ENCODE assay signal across 14 cellular contexts in genomic region chr4:81060587-81061339, GRCh38. TPM values are rescaled to one million over a fixed set of nuclear protein-coding genes. Genes with fewer than 3 reads are reported as not detected.
DNase-seq lines count a peak whose midpoint lies in the region; ATAC-seq, FAIRE-seq and TF ChIP-seq lines count a peak whose summit lies in the region.
"Had no signal": no experiment of that assay in that cellular context is flagged by ENCODE, and none has a peak within 500 bp of the region (broad histone marks: within the 10 kb centered on the region; RNA-seq: fewer than 3 reads in every experiment).

No MANE protein-coding gene starts in this region.

- no peak for FAIRE-seq in GM12891 (lab: Jason Lieb, UNC)
- FAIRE-seq: A549 had no signal

- no peak overlapping the region; the same call in 1 of the 2 replicates for H3K9ac ChIP-seq in OCI-LY1 (ENCODE audit: low read length)

- no peaks in the 10 kb centered on the region for H4K20me1 ChIP-seq in OCI-LY1 (ENCODE audit: insufficient read depth, low read length)

- 0 out of 2 replicates have a peak, but pooled peaks have one; percentile 5 for TF ChIP-seq CTCF in OCI-LY1 (IDR thresholded peaks at IDR 0.05; ENCODE audit: low read length)
- no peak for TF ChIP-seq CTCF in upper lobe of right lung (IDR thresholded peaks at IDR 0.05)
- no peak for TF ChIP-seq CTCF in left lung (IDR thresholded peaks at IDR 0.05)
- no peak for TF ChIP-seq CTCF in mucosa of descending colon (IDR thresholded peaks at IDR 0.05)

- no peak overlapping the region for H3K4me3 ChIP-seq in OCI-LY1 (ENCODE audit: low read depth, low read length, poor library complexity, severe bottlenecking)
- no peak overlapping the region for H3K4me3 ChIP-seq in upper lobe of right lung
- H3K4me3 ChIP-seq in left lung, result no peak overlapping the region
- H3K4me3 ChIP-seq in mucosa of descending colon, result no peak overlapping the region
- H3K4me3 ChIP-seq: A549 had no signal

- H3K4me1 ChIP-seq in OCI-LY1 (ENCODE audit: insufficient read depth, low read length, severe bottlenecking), result peaks cover 47% of the 10 kb centered on the region
- H3K4me1 ChIP-seq in upper lobe of right lung, result no peaks in the 10 kb centered on the region
- no peaks in the 10 kb centered on the region for H3K4me1 ChIP-seq in left lung
- no peaks in the 10 kb centered on the region for H3K4me1 ChIP-seq in mucosa of descending colon (ENCODE audit: low read depth)
- H3K4me1 ChIP-seq: A549 had no signal

- intact Hi-C loops in upper lobe of right lung (cut with DNase I) (no loop called here), left lung (cut with DNase I) (no loop called here), mucosa of descending colon (cut with DNase I, micrococcal nuclease) (no loop called here)

- ATAC-seq in GM18868 (IDR thresholded peaks at IDR 0.05; ENCODE audit: unreplicated experiment) (peak; percentile 57), upper lobe of right lung (peak; percentile 76), HG03095 (IDR thresholded peaks at IDR 0.05; ENCODE audit: unreplicated experiment) (no peak), left lung (no peak), mucosa of descending colon (no peak)
- ATAC-seq: A549 had no signal

- H3F3A ChIP-seq in OCI-LY1 (ENCODE audit: insufficient read depth, low read length), result 0 out of 2 replicates have a peak, but pooled peaks cover 8% of the 10 kb centered on the region

- H3K9me2 ChIP-seq in OCI-LY1 (ENCODE audit: low read depth, low read length), result no peaks in the 10 kb centered on the region

- H3K4me2 ChIP-seq in OCI-LY1 (ENCODE audit: low read length), result no peak overlapping the region; the same call in 1 of the 2 replicates
- H3K4me2 ChIP-seq: A549 had no signal

- 0 out of 2 replicates have a peak, but pooled peaks cover 1% of the 10 kb centered on the region for H3K79me2 ChIP-seq in OCI-LY1 (ENCODE audit: insufficient read depth, low read length)

- peaks cover 26% of the 10 kb centered on the region for H3K36me3 ChIP-seq in OCI-LY1 (ENCODE audit: insufficient read depth, low read length)
- H3K36me3 ChIP-seq in upper lobe of right lung, result no peaks in the 10 kb centered on the region
- no peaks in the 10 kb centered on the region for H3K36me3 ChIP-seq in left lung
- H3K36me3 ChIP-seq in mucosa of descending colon (ENCODE audit: low read depth), result no peaks in the 10 kb centered on the region

- H2AFZ ChIP-seq in OCI-LY1 (ENCODE audit: low read length), result no peak overlapping the region

- TF ChIP-seq POLR2A in GM12891 (IDR thresholded peaks at IDR 0.05; ENCODE audit: low read depth, low read length), result no peak

- H3K9me3 ChIP-seq in OCI-LY1 (ENCODE audit: low read length) (no peaks in the 10 kb centered on the region), upper lobe of right lung (no peaks in the 10 kb centered on the region), left lung (no peaks in the 10 kb centered on the region), mucosa of descending colon (no peaks in the 10 kb centered on the region)
- H3K9me3 ChIP-seq: A549 had no signal

- H3K27ac ChIP-seq in OCI-LY1 (ENCODE audit: low read depth, low read length, poor library complexity, severe bottlenecking) (peak overlapping the region; percentile 44), upper lobe of right lung (no peak overlapping the region), left lung (no peak overlapping the region)
- H3K27ac ChIP-seq: A549 had no signal

- no peaks in the 10 kb centered on the region for H3K27me3 ChIP-seq in OCI-LY1 (ENCODE audit: insufficient read depth, low read length)
- no peaks in the 10 kb centered on the region for H3K27me3 ChIP-seq in upper lobe of right lung
- H3K27me3 ChIP-seq in left lung, result no peaks in the 10 kb centered on the region

- DNase-seq in GM12891 (ENCODE audit: insufficient read length, low spot score), result no peak
- no peak for DNase-seq in upper lobe of right lung
- DNase-seq in left lung, result no peak
- DNase-seq in mucosa of descending colon, result no peak
- DNase-seq: DMS 273 treated with DMSO at 0.1 percent for 48 hours, GOT3, H9, KG1 had no signal

TF ChIP-seq in GM12891, 5 proteins besides CTCF, POLR2A, EP300 and RAD21:
- TF ChIP-seq POLR2AphosphoS5 (IDR thresholded peaks at IDR 0.05; ENCODE audit: low read depth, low read length) (no peak), TAF1 (IDR thresholded peaks at IDR 0.05; ENCODE audit: low read depth, low read length) (no peak), POU2F2 (IDR thresholded peaks at IDR 0.05; ENCODE audit: low read depth, low read length) (no peak), SPI1 (IDR thresholded peaks at IDR 0.05; ENCODE audit: low read depth, low read length) (peak; percentile 83), PAX5 (IDR thresholded peaks at IDR 0.05; ENCODE audit: insufficient read depth, low read length, severe bottlenecking) (no peak)

RNA-seq across cellular contexts. Expression of gene BMP3, which starts 30.3 kb away (rescaled TPM):
- 0.01 TPM for polyA plus RNA-seq in GM12891 (2012; ENCODE audit: low read depth, missing spikeins)
- total RNA-seq in upper lobe of right lung (15.5 TPM), left lung (10 to 100 TPM in 1 of 2 donors, 1 to 10 TPM in 1; 8.9 to 10.5 TPM), mucosa of descending colon (10 to 100 TPM; 20.9 to 67.9 (median 39.6) TPM)
- total RNA-seq: Daoy, H9 had no signal
- polyA plus RNA-seq: A549, CD14-positive monocyte had no signal

Comparison
In these comparisons a context has a peak if more than half of its experiments do, and no peak if none do; other contexts are left out.
1. ATAC-seq: peak in GM18868 (single experiment) and upper lobe of right lung (single experiment); none in HG03095 (single experiment), left lung (single experiment) and mucosa of descending colon (single experiment).